ENCODE assay signal across 9 cellular contexts in genomic region chr5:140131967-140132409, GRCh38. TPM values are rescaled to one million over a fixed set of nuclear protein-coding genes. Genes with fewer than 3 reads are reported as not detected.
DNase-seq lines count a peak whose midpoint lies in the region; ATAC-seq and TF ChIP-seq lines count a peak whose summit lies in the region.
"Had no signal": no experiment of that assay in that cellular context is flagged by ENCODE, and none has a peak within 500 bp of the region (broad histone marks: within the 10 kb centered on the region; RNA-seq: fewer than 3 reads in every experiment).

No MANE protein-coding gene starts in this region.

- H3K4me3 ChIP-seq in AG04449 (ENCODE audit: low read depth, low read length) = no peak overlapping the region
- no peak overlapping the region for H3K4me3 ChIP-seq in transverse colon
- H3K4me3 ChIP-seq: spleen had no signal

- peaks cover 0 to 10% (median 0%) of the 10 kb centered on the region in 4 donors for H3K4me1 ChIP-seq in transverse colon

- ATAC-seq in GM19463 (IDR thresholded peaks at IDR 0.05; ENCODE audit: unreplicated experiment) (peak; percentile 63), HG03045 (IDR thresholded peaks at IDR 0.05; ENCODE audit: unreplicated experiment) (no peak)

- no peaks in the 10 kb centered on the region for H3K27me3 ChIP-seq in transverse colon
- H3K27me3 ChIP-seq: spleen had no signal

- no peak for TF ChIP-seq POLR2A in transverse colon (IDR thresholded peaks at IDR 0.05)

- CTCF ChIA-PET in AG04449 (lab: Yijun Ruan, JAX) = interaction anchor here (0.8 to 16.6 kb wide), 6 partner anchors 13 to 58 kb away, joined by 3 to 336 read pairs (median 31); partner anchors contain the start of gene PURA

- POLR2A ChIA-PET in AG04449 (lab: Yijun Ruan, JAX) = interaction anchor here (0.7 to 1.3 kb wide), 5 partner anchors 10 to 26 kb away, joined by 3 to 5 read pairs (median 3); partner anchors contain the start of gene PURA

- 48 to 65% methylated on average over 2 to 3 of the region's 3 CpGs for WGBS in transverse colon (ENCODE audit: low coverage in 1 of 2), 2 donors

- no peak for TF ChIP-seq EP300 in transverse colon (IDR thresholded peaks at IDR 0.05; ENCODE audit: low read depth)

- DNase-seq in AG04449 (ENCODE audit: low read depth, low spot score) = peak; percentile 80
- DNase-seq in SKM-1 (lab: John Stamatoyannopoulos, UW; ENCODE audit: unreplicated experiment) = peak; percentile 27
- peak; percentile 91 for DNase-seq in glomerular visceral epithelial cell (ENCODE audit: extremely low spot score)
- DNase-seq in NCI-H1417 (lab: John Stamatoyannopoulos, UW) = no peak
- DNase-seq in transverse colon = no peak
- no peak for DNase-seq in cerebellum (ENCODE audit: low spot score)
- DNase-seq: spleen had no signal

- TF ChIP-seq CTCF in AG04449 (IDR thresholded peaks at IDR 0.05; ENCODE audit: insufficient read depth, low read length, missing control alignments) (no peak), transverse colon (IDR thresholded peaks at IDR 0.05) (no peak)

- H3K9me3 ChIP-seq in transverse colon = no peaks in the 10 kb centered on the region
- H3K9me3 ChIP-seq: spleen had no signal

- intact Hi-C loops in transverse colon (cut with DNase I; ENCODE audit: low total_unique reads) = no loop called here

- no peak overlapping the region for H3K27ac ChIP-seq in transverse colon
- H3K27ac ChIP-seq: spleen had no signal

- no peaks in the 10 kb centered on the region for H3K36me3 ChIP-seq in transverse colon
- H3K36me3 ChIP-seq: spleen had no signal

- in situ Hi-C loops in transverse colon (cut with MboI; ENCODE audit: low pct_ligation_motif_present in 1 of 4, low pct_unique_long_range_greater_than_20kb in 1 of 4, low sequenced_read_pairs in 3 of 4) = no loop called here

RNA-seq across cellular contexts. Expression of gene IGIP, which starts 6.3 kb away (rescaled TPM):
- 10 to 100 TPM; 12.8 to 22.4 (median 20.5) TPM for total RNA-seq in transverse colon
- total RNA-seq in cerebellum = 8.3 TPM

RNA-seq across cellular contexts. Expression of gene PURA, which starts 18.1 kb away (rescaled TPM):
- total RNA-seq in transverse colon = 10 to 100 TPM in 3 of 4 donors, 1 to 10 TPM in 1; 7.4 to 34.6 (median 18.8) TPM
- 12.6 TPM for total RNA-seq in cerebellum

RNA-seq across cellular contexts. Expression of gene CYSTM1, which starts 43.0 kb away (rescaled TPM):
- total RNA-seq in transverse colon (100 to 1,000 TPM in 2 of 4 donors, 10 to 100 TPM in 2; 32.8 to 264 (median 107) TPM), cerebellum (4.4 TPM)

Comparison
In these comparisons a context has a peak if more than half of its experiments do, and no peak if none do; other contexts are left out.
1. DNase-seq: peak in AG04449 (single experiment), SKM-1 (single experiment) and glomerular visceral epithelial cell (single experiment); none in NCI-H1417 (0 of 3), transverse colon (single experiment) and cerebellum (single experiment).